ENCODE assay signal across 9 cellular contexts in genomic region chr12:27821259-27821973, GRCh38. TPM values are rescaled to one million over a fixed set of nuclear protein-coding genes. Genes with fewer than 3 reads are reported as not detected.
DNase-seq lines count a peak whose midpoint lies in the region; ATAC-seq and TF ChIP-seq lines count a peak whose summit lies in the region.
"Had no signal": no experiment of that assay in that cellular context is flagged by ENCODE, and none has a peak within 500 bp of the region (broad histone marks: within the 10 kb centered on the region; RNA-seq: fewer than 3 reads in every experiment).

No MANE protein-coding gene starts in this region.

- H2AFZ ChIP-seq in GM23338 = no peak overlapping the region

- H3K9me3 Mint-ChIP-seq in Caco-2 (ENCODE audit: unreplicated experiment) (peaks cover 6% of the 10 kb centered on the region), GM23338 (peaks cover 9% of the 10 kb centered on the region), endodermal cell (peaks cover 9% of the 10 kb centered on the region)

- 26 to 33% methylated on average over 7 of the region's 7 CpGs for WGBS in endodermal cell (ENCODE audit: insufficient coverage in 1 of 2, insufficient read length in 1 of 2), 2 experiments
- WGBS in aorta, 2 donors = 14% methylated on average over 7 of the region's 7 CpGs

- H3K27me3 Mint-ChIP-seq in Caco-2 (ENCODE audit: insufficient read depth, unreplicated experiment) = no peaks in the 10 kb centered on the region
- peaks cover 4% of the 10 kb centered on the region for H3K27me3 Mint-ChIP-seq in GM23338 (ENCODE audit: insufficient read depth, low read depth, poor library complexity)
- peaks cover 4% of the 10 kb centered on the region for H3K27me3 Mint-ChIP-seq in endodermal cell (ENCODE audit: insufficient read depth)

- H3K4me3 ChIP-seq in Caco-2 (ENCODE audit: low read depth, low read length) (no peak overlapping the region), GM23338 (no peak overlapping the region), WI38 (ENCODE audit: low read depth, low read length) (no peak overlapping the region), endodermal cell (ENCODE audit: low read length) (no peak overlapping the region), aorta (ENCODE audit: low read length in 2 of 2) (no peak overlapping the region)

- H3K9me2 ChIP-seq in GM23338 (ENCODE audit: insufficient read depth) = no peaks in the 10 kb centered on the region

- CTCF ChIA-PET in Caco-2 (lab: Charles Lee) = interaction anchor here (0.6 to 2.2 kb wide), 7 partner anchors 21 to 177 kb away, joined by 3 to 9 read pairs (median 4); partner anchors contain the start of genes KLHL42 and MANSC4

- H3K36me3 Mint-ChIP-seq in Caco-2 (ENCODE audit: insufficient read depth, unreplicated experiment) = no peaks in the 10 kb centered on the region
- 0 out of 3 replicates have a peak, but pooled peaks cover 2% of the 10 kb centered on the region for H3K36me3 Mint-ChIP-seq in GM23338 (ENCODE audit: low read depth)
- no peaks in the 10 kb centered on the region for H3K36me3 Mint-ChIP-seq in endodermal cell (ENCODE audit: low read depth)

- no peaks in the 10 kb centered on the region for H4K20me1 ChIP-seq in GM23338 (replicated peaks; ENCODE audit: insufficient read depth)

- intact Hi-C loops in Caco-2 (cut with micrococcal nuclease; ENCODE audit: unreplicated experiment) (loop anchor here (1.0 to 2.0 kb wide), 3 partner anchors 41 to 119 kb away; partner anchors contain the start of genes KLHL42 and MANSC4), aorta (cut with DNase I) (loop anchor here (2.0 to 10.0 kb wide), 2 partner anchors 89 to 123 kb away; no protein-coding TSS in a partner anchor)

- no TSS peak for BruUV-seq in Caco-2 (replicated peaks; lab: Mats Ljungman, UMichigan)

- ATAC-seq in GM23338 (peak; percentile 91), aorta (ENCODE audit: low FRiP score) (peak; percentile 79)

- DNase-seq in Caco-2 (peak in 1 of 2 experiments; percentile 82), GM23338 (ENCODE audit: low spot score) (peak; percentile 96), NCI-H2196 (lab: John Stamatoyannopoulos, UW; ENCODE audit: unreplicated experiment) (peak; percentile 89), endodermal cell (peak; percentile 78), middle frontal gyrus (ENCODE audit: extremely low spot score, low spot score) (peak; percentile 35), aorta (no peak), NCI-H526 treated with DMSO at 0.1 percent for 48 hours (lab: John Stamatoyannopoulos, UW) (no peak)

- peak; percentile 74 to 89 for TF ChIP-seq CTCF in Caco-2 (IDR thresholded peaks at IDR 0.05; ENCODE audit: insufficient read depth in 1 of 2, low read depth in 1 of 2, low read length in 1 of 2, severe bottlenecking in 1 of 2, unreplicated experiment in 1 of 2)
- peak; percentile 65 to 75 for TF ChIP-seq CTCF in GM23338 (conservative IDR thresholded peaks at IDR 0.05; ENCODE audit: low read depth in 2 of 2)
- TF ChIP-seq CTCF in WI38 (IDR thresholded peaks at IDR 0.05; ENCODE audit: low read depth, low read length) = peak; percentile 62
- peak; percentile 99 for TF ChIP-seq CTCF in endodermal cell (conservative IDR thresholded peaks at IDR 0.05)

- no peaks in the 10 kb centered on the region for H3K9me3 ChIP-seq in Caco-2
- H3K9me3 ChIP-seq in endodermal cell (ENCODE audit: control insufficient read depth, low read length) = no peaks in the 10 kb centered on the region
- no peaks in the 10 kb centered on the region for H3K9me3 ChIP-seq in aorta (ENCODE audit: control insufficient read depth, low read length)

- no peaks in the 10 kb centered on the region for H3K79me2 ChIP-seq in GM23338 (replicated peaks; ENCODE audit: insufficient read depth)

- H3K36me3 ChIP-seq in Caco-2 (ENCODE audit: control insufficient read depth, insufficient read depth, low read length) (no peaks in the 10 kb centered on the region), GM23338 (ENCODE audit: insufficient read depth) (no peaks in the 10 kb centered on the region), endodermal cell (ENCODE audit: control insufficient read depth, insufficient read depth, low read length) (no peaks in the 10 kb centered on the region), aorta (ENCODE audit: control insufficient read depth in 1 of 2, insufficient read depth in 2 of 2, low read length in 1 of 2) (no peaks in the 10 kb centered on the region)

- no peak overlapping the region for H3K27ac ChIP-seq in GM23338 (ENCODE audit: low read depth)
- H3K27ac ChIP-seq in endodermal cell (ENCODE audit: low read depth, low read length) = no peak overlapping the region
- no peak overlapping the region for H3K27ac ChIP-seq in aorta (ENCODE audit: low read depth in 1 of 2, low read length in 2 of 2)

- no peak overlapping the region for H3K9ac ChIP-seq in endodermal cell (ENCODE audit: extremely low read depth, low read length, poor library complexity, severe bottlenecking)

- H3K4me1 Mint-ChIP-seq in Caco-2 (ENCODE audit: low read depth, unreplicated experiment) (peaks cover 4% of the 10 kb centered on the region), GM23338 (no peaks in the 10 kb centered on the region; the same call in 2 of the 3 replicates), endodermal cell (peaks cover 1% of the 10 kb centered on the region)

- H3K4me3 Mint-ChIP-seq in Caco-2 (ENCODE audit: unreplicated experiment) = no peak overlapping the region
- H3K4me3 Mint-ChIP-seq in GM23338 = no peak overlapping the region
- H3K4me3 Mint-ChIP-seq in endodermal cell = no peak overlapping the region

- no peak overlapping the region for H3K4me2 ChIP-seq in GM23338

- POLR2A ChIA-PET in Caco-2 (lab: Charles Lee) = interaction anchor here (0.6 to 1.5 kb wide), 2 partner anchors 41 to 1559 kb away, joined by 3 read pairs; partner anchors contain the start of gene ERGIC2

- no peak overlapping the region for H3K27ac Mint-ChIP-seq in Caco-2 (ENCODE audit: unreplicated experiment)
- H3K27ac Mint-ChIP-seq in GM23338 = no peak overlapping the region
- H3K27ac Mint-ChIP-seq in endodermal cell = no peak overlapping the region

- H3K27me3 ChIP-seq in Caco-2 (replicated peaks; ENCODE audit: control insufficient read depth, insufficient read depth, low read length) (no peaks in the 10 kb centered on the region), GM23338 (ENCODE audit: insufficient read depth) (no peaks in the 10 kb centered on the region), endodermal cell (ENCODE audit: control insufficient read depth, insufficient read depth, low read length, poor library complexity, severe bottlenecking) (no peaks in the 10 kb centered on the region), aorta (ENCODE audit: control insufficient read depth in 1 of 2, insufficient read depth in 2 of 2, low read length in 1 of 2) (no peaks in the 10 kb centered on the region)

- no peaks in the 10 kb centered on the region for H3F3A ChIP-seq in GM23338 (replicated peaks; ENCODE audit: low read depth)

- H3K4me1 ChIP-seq in Caco-2 = no peaks in the 10 kb centered on the region; the same call in none of the 2 replicates
- no peaks in the 10 kb centered on the region for H3K4me1 ChIP-seq in GM23338 (ENCODE audit: insufficient read depth)
- H3K4me1 ChIP-seq in endodermal cell (ENCODE audit: control insufficient read depth, insufficient read depth, low read length) = no peaks in the 10 kb centered on the region
- H3K4me1 ChIP-seq in aorta (ENCODE audit: control insufficient read depth in 1 of 2, insufficient read depth in 2 of 2, low read length in 2 of 2) = no peaks in the 10 kb centered on the region

TF ChIP-seq in GM23338, 12 proteins besides CTCF, POLR2A, EP300 and RAD21 (continues in another document):
- no peak for TF ChIP-seq ZNF114 (CRISPR knock-in tag; IDR thresholded peaks at IDR 0.05)
- TF ChIP-seq ZNF331 (CRISPR knock-in tag; IDR thresholded peaks at IDR 0.05; ENCODE audit: low read depth) = no peak
- TF ChIP-seq NANOG (IDR thresholded peaks at IDR 0.05; ENCODE audit: borderline replicate concordance) = no peak
- no peak for TF ChIP-seq CREB1 (CRISPR knock-in tag; IDR thresholded peaks at IDR 0.05; ENCODE audit: low read depth)
- TF ChIP-seq JUNB (IDR thresholded peaks at IDR 0.05; ENCODE audit: unreplicated experiment) = no peak
- TF ChIP-seq ETS1 (IDR thresholded peaks at IDR 0.05) = no peak
- TF ChIP-seq EZH2phosphoT487 (IDR thresholded peaks at IDR 0.05; ENCODE audit: unreplicated experiment) = no peak
- TF ChIP-seq EZH2 (IDR thresholded peaks at IDR 0.05; ENCODE audit: low read depth, unreplicated experiment) = no peak

RNA-seq across cellular contexts. Expression of gene MANSC4, which starts 41.4 kb away (rescaled TPM):
- not detected in 2 replicates for total RNA-seq in Caco-2 (2022)
- not detected in 2 replicates for total RNA-seq in GM23338 (2014; rRNA removed; shearing (Covaris generic))
- not detected in 2 replicates for polyA plus RNA-seq in GM23338 (2016; fragmentation: Nextera tagmentation; extraction: Ambion mirVana)
- total RNA-seq in endodermal cell = not detected
- polyA plus RNA-seq in endodermal cell (2013, experiment 1 of 2) = not detected
- not detected for polyA plus RNA-seq in endodermal cell (2013, experiment 2 of 2)
- total RNA-seq in aorta = not detected
- under 1 TPM in 1 of 2 donors, not detected in 1; 0.49 TPM for polyA plus RNA-seq in aorta
- total RNA-seq: activated CD8-positive, alpha-beta memory T cell treated with anti-CD3 and anti-CD28 coated beads for 36 hours had no signal

RNA-seq across cellular contexts. Expression of gene KLHL42, which starts 41.4 kb away (rescaled TPM):
- total RNA-seq in Caco-2 (2022) (36.5 and 38.1 TPM in 2 replicates), endodermal cell (10 to 100 TPM; 30.4 to 53.0 TPM), aorta (10 to 100 TPM; 57.3 to 58.7 TPM)
- 25.8 and 33.2 TPM in 2 replicates for total RNA-seq in GM23338 (2014; rRNA removed; shearing (Covaris generic))
- polyA plus RNA-seq in GM23338 (2016; fragmentation: Nextera tagmentation; extraction: Ambion mirVana) (7.6 and 8.0 TPM in 2 replicates), aorta (10 to 100 TPM; 14.4 to 21.8 TPM)
- 17.2 TPM for polyA plus RNA-seq in endodermal cell (2013, experiment 1 of 2)
- 16.7 TPM for polyA plus RNA-seq in endodermal cell (2013, experiment 2 of 2)

Comparison
In these comparisons a context has a peak if more than half of its experiments do, and no peak if none do; other contexts are left out.
1. DNase-seq: peak in GM23338 (single experiment), NCI-H2196 (single experiment), endodermal cell (single experiment) and middle frontal gyrus (single experiment); none in aorta (0 of 2) and NCI-H526 treated with DMSO at 0.1 percent for 48 hours (single experiment).
2. Peak in every context shown above with its lines, with median percentiles within 50 percentile points of each other: CTCF ChIP-seq.